14 cellular contexts compared by ENCODE assay signal in genomic region chr11:121421149-121421906, GRCh38. TPM values are rescaled to one million over a fixed set of nuclear protein-coding genes. Genes with fewer than 3 reads are reported as not detected.
DNase-seq lines count a peak whose midpoint lies in the region; ATAC-seq and TF ChIP-seq lines count a peak whose summit lies in the region.
"Had no signal": no experiment of that assay in that cellular context is flagged by ENCODE, and none has a peak within 500 bp of the region (broad histone marks: within the 10 kb centered on the region; RNA-seq: fewer than 3 reads in every experiment).

No MANE protein-coding gene starts in this region.

- H3K27ac Mint-ChIP-seq in activated naive CD8-positive, alpha-beta T cell treated with anti-CD3 and anti-CD28 coated beads, Interleukin-2, amount 10 ng/mL, durations not matched to agents 7 days and 5 days, result peak overlapping the region; percentile 56
- H3K27ac Mint-ChIP-seq in activated naive CD8-positive, alpha-beta T cell treated with anti-CD3 and anti-CD28 coated beads for 36 hours, result no peak overlapping the region
- H3K27ac Mint-ChIP-seq: activated naive CD4-positive, alpha-beta T cell treated with anti-CD3 and anti-CD28 coated beads, Interleukin-2, amount 50 U/mL, for 72 hours had no signal

- ATAC-seq in activated naive CD8-positive, alpha-beta T cell treated with anti-CD3 and anti-CD28 coated beads, Interleukin-2, amount 10 ng/mL, durations not matched to agents 7 days and 5 days (ENCODE audit: low read depth), result no peak
- no peak for ATAC-seq in GM19455 (IDR thresholded peaks at IDR 0.05; ENCODE audit: unreplicated experiment)

- H3K27me3 ChIP-seq in Loucy (ENCODE audit: insufficient read depth, low read length, poor library complexity, severe bottlenecking), result no peaks in the 10 kb centered on the region
- H3K27me3 ChIP-seq: uterus had no signal

- peaks cover 4% of the 10 kb centered on the region for H3F3A ChIP-seq in Loucy (ENCODE audit: low read depth)

- no peaks in the 10 kb centered on the region for H4K20me1 ChIP-seq in Loucy (ENCODE audit: insufficient read depth, low read length, poor library complexity, severe bottlenecking)

- H3K4me3 ChIP-seq in Loucy (ENCODE audit: low read length, poor library complexity, severe bottlenecking), result no peak overlapping the region
- H3K4me3 ChIP-seq: lung, uterus had no signal

- H3K4me3 Mint-ChIP-seq in activated naive CD8-positive, alpha-beta T cell treated with anti-CD3 and anti-CD28 coated beads, Interleukin-2, amount 10 ng/mL, durations not matched to agents 7 days and 5 days, result no peak overlapping the region
- no peak overlapping the region for H3K4me3 Mint-ChIP-seq in activated naive CD8-positive, alpha-beta T cell treated with anti-CD3 and anti-CD28 coated beads for 36 hours

- H3K4me2 ChIP-seq in Loucy (ENCODE audit: low read depth, low read length, poor library complexity, severe bottlenecking), result peak overlapping the region; percentile 56

- peaks cover 2% of the 10 kb centered on the region for H3K9me3 Mint-ChIP-seq in activated naive CD8-positive, alpha-beta T cell treated with anti-CD3 and anti-CD28 coated beads, Interleukin-2, amount 10 ng/mL, durations not matched to agents 7 days and 5 days
- H3K9me3 Mint-ChIP-seq in activated naive CD8-positive, alpha-beta T cell treated with anti-CD3 and anti-CD28 coated beads for 36 hours, result no peaks in the 10 kb centered on the region

- H3K9me3 ChIP-seq in Loucy (ENCODE audit: insufficient read depth, low read depth, low read length), result no peaks in the 10 kb centered on the region
- H3K9me3 ChIP-seq: uterus had no signal

- H3K4me1 Mint-ChIP-seq in activated naive CD8-positive, alpha-beta T cell treated with anti-CD3 and anti-CD28 coated beads, Interleukin-2, amount 10 ng/mL, durations not matched to agents 7 days and 5 days, result peaks cover 45% of the 10 kb centered on the region
- peaks cover 60% of the 10 kb centered on the region for H3K4me1 Mint-ChIP-seq in activated naive CD8-positive, alpha-beta T cell treated with anti-CD3 and anti-CD28 coated beads for 36 hours

- no peak overlapping the region for H2AFZ ChIP-seq in Loucy (ENCODE audit: low read length)

- peaks cover 6% of the 10 kb centered on the region for H3K36me3 Mint-ChIP-seq in activated naive CD8-positive, alpha-beta T cell treated with anti-CD3 and anti-CD28 coated beads, Interleukin-2, amount 10 ng/mL, durations not matched to agents 7 days and 5 days
- peaks cover 3% of the 10 kb centered on the region for H3K36me3 Mint-ChIP-seq in activated naive CD8-positive, alpha-beta T cell treated with anti-CD3 and anti-CD28 coated beads for 36 hours

- H3K36me3 ChIP-seq in Loucy (ENCODE audit: insufficient read depth, low read length), result no peaks in the 10 kb centered on the region
- H3K36me3 ChIP-seq: uterus had no signal

- POLR2A ChIA-PET in activated naive CD8-positive, alpha-beta T cell treated with anti-CD3 and anti-CD28 coated beads, Interleukin-2, amount 10 ng/mL, durations not matched to agents 7 days and 5 days (lab: Charles Lee), result no interaction called here

- DNase-seq in activated naive CD8-positive, alpha-beta T cell treated with anti-CD3 and anti-CD28 coated beads, Interleukin-2, amount 10 ng/mL, durations not matched to agents 7 days and 5 days, result no peak
- no peak for DNase-seq in activated naive CD8-positive, alpha-beta T cell treated with anti-CD3 and anti-CD28 coated beads for 36 hours
- DNase-seq in astrocyte of the hippocampus (ENCODE audit: low read depth, low spot score) (peak; percentile 15), cortex of kidney (lab: John Stamatoyannopoulos, UW) (no peak), C1 segment of cervical spinal cord (lab: John Stamatoyannopoulos, UW) (no peak), GF-D8 (lab: John Stamatoyannopoulos, UW) (no peak)
- DNase-seq: activated CD8-positive, alpha-beta memory T cell treated with anti-CD3 and anti-CD28 coated beads for 24 hours; NCI-H187 treated with DMSO at 0.1 percent for 48 hours; NK-92 treated with Interleukin-12 subunit alpha and Interleukin-12 subunit beta, amount 100 ng/mL, for 24 hours; uterus had no signal

- H3K79me2 ChIP-seq in Loucy (ENCODE audit: insufficient read depth, low read length), result no peaks in the 10 kb centered on the region

- H3K4me1 ChIP-seq in Loucy (ENCODE audit: insufficient read depth, low read length, poor library complexity, severe bottlenecking), result peaks cover 56% of the 10 kb centered on the region
- H3K4me1 ChIP-seq: uterus had no signal

- TF ChIP-seq CTCF in Loucy (conservative IDR thresholded peaks at IDR 0.05; ENCODE audit: low read length), result peak; percentile 30

- H3K9me2 ChIP-seq in Loucy (replicated peaks; ENCODE audit: low read depth, low read length), result no peaks in the 10 kb centered on the region

- no peaks in the 10 kb centered on the region for H3K27me3 Mint-ChIP-seq in activated naive CD8-positive, alpha-beta T cell treated with anti-CD3 and anti-CD28 coated beads, Interleukin-2, amount 10 ng/mL, durations not matched to agents 7 days and 5 days
- no peaks in the 10 kb centered on the region for H3K27me3 Mint-ChIP-seq in activated naive CD8-positive, alpha-beta T cell treated with anti-CD3 and anti-CD28 coated beads for 36 hours

- H3K9ac ChIP-seq in Loucy (ENCODE audit: low read depth, low read length, poor library complexity, severe bottlenecking), result no peak overlapping the region

RNA-seq across cellular contexts. Expression of gene SORL1, which starts 30.8 kb away (rescaled TPM):
- 100 to 1,000 TPM; 179 to 195 TPM for total RNA-seq in activated naive CD8-positive, alpha-beta T cell treated with anti-CD3 and anti-CD28 coated beads, Interleukin-2, amount 10 ng/mL, durations not matched to agents 7 days and 5 days
- total RNA-seq in activated naive CD8-positive, alpha-beta T cell treated with anti-CD3 and anti-CD28 coated beads for 36 hours, result 10 to 100 TPM; 47.5 to 47.9 TPM
